Comparison of ENCODE assay signal across 29 cellular contexts in the genomic region with DNA sequence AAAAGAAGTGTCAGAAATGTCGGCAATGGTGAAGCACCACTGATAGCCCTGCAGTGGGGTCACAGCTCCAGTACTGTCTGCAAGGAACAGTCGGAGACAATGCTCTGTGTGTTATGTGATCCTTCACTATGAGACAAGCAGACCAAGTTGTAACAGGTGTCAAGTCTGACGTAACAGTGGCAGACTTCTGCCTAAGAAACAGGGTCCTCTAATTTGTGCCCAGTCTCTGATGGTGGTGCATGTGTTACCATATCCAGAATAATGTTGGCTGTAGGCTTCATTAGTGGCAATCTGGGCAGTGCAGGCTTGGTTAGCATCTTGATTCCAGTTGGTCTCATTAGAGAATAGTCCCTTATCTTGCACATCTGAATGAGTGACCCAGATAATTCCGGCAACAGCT. TPM values are rescaled to one million over a fixed set of nuclear protein-coding genes. Genes with fewer than 3 reads are reported as not detected.
"Had no signal": no experiment of that assay in that cellular context is flagged by ENCODE, and none has a peak within 500 bp of the region (broad histone marks: within the 10 kb centered on the region; RNA-seq: fewer than 3 reads in every experiment).

No MANE protein-coding gene starts in this region.

- H3K4me1 ChIP-seq: breast epithelium, uterus had no signal

- H3K27ac ChIP-seq: breast epithelium, esophagus squamous epithelium, neutrophil, uterus had no signal

- H3K9me3 ChIP-seq: breast epithelium, esophagus squamous epithelium, mucosa of descending colon, neutrophil, uterus had no signal

- H3K36me3 Mint-ChIP-seq: naive B cell had no signal

- H3K9me3 Mint-ChIP-seq: activated CD4-positive, alpha-beta memory T cell treated with anti-CD3 and anti-CD28 coated beads for 36 hours; activated CD4-positive, alpha-beta T cell treated with anti-CD3 and anti-CD28 coated beads, Interleukin-2, amount 10 ng/mL, durations not matched to agents 24 days and 14 days; activated naive CD4-positive, alpha-beta T cell treated with anti-CD3 and anti-CD28 coated beads, Interleukin-2, amount 50 U/mL, for 24 hours; activated naive CD8-positive, alpha-beta T cell treated with anti-CD3 and anti-CD28 coated beads, Interleukin-2, amount 50 U/mL, for 24 hours; activated T-cell treated with anti-CD3 and anti-CD28 coated beads, Interleukin-2, amount 50 U/mL, for 24 hours; central memory CD8-positive, alpha-beta T cell; naive B cell; nephron progenitor cell; stimulated activated memory B cell treated with anti-CD40 and anti-IgM and Interleukin-4, amounts not matched to agents 10 μg/mL and 1 μg/mL and 100 μg/mL, for 72 hours; stimulated activated naive CD8-positive, alpha-beta T cell treated with anti-CD3 and anti-CD28 coated beads, Interleukin-15, amount 100 ng/mL, for 72 hours; type B pancreatic cell had no signal

- H3K36me3 ChIP-seq: breast epithelium, uterus had no signal

- DNase-seq: activated CD4-positive, alpha-beta memory T cell treated with anti-CD3 and anti-CD28 coated beads for 36 hours; activated CD4-positive, alpha-beta T cell treated with anti-CD3 and anti-CD28 coated beads, Interleukin-2, amount 10 ng/mL, durations not matched to agents 24 days and 14 days; activated CD4-positive, CD25-positive, alpha-beta regulatory T cell treated with anti-CD3 and anti-CD28 coated beads, Interleukin-2, amount 50 U/mL, for 72 hours; activated CD8-positive, alpha-beta memory T cell treated with anti-CD3 and anti-CD28 coated beads, Interleukin-2, amount 50 U/mL, for 4 hours; activated naive CD8-positive, alpha-beta T cell treated with anti-CD3 and anti-CD28 coated beads, Interleukin-2, amount 50 U/mL, for 24 hours; activated T-cell treated with anti-CD3 and anti-CD28 coated beads, Interleukin-2, amount 50 U/mL, for 24 hours; amygdala; dermis blood vessel endothelial cell; effector CD4-positive, alpha-beta T cell; esophagus squamous epithelium; foreskin melanocyte; islet precursor cell; left ventricle myocardium superior; mucosa of descending colon; naive B cell; nephron progenitor cell; small intestine; stimulated activated CD4-positive, alpha-beta T cell treated with anti-CD3 and anti-CD28 coated beads, Interleukin-4, amount 100 ng/mL, for 24 hours; stimulated activated naive CD8-positive, alpha-beta T cell treated with anti-CD3 and anti-CD28 coated beads, Interleukin-15, amount 100 ng/mL, for 72 hours; substantia nigra; uterus had no signal

- H3K27ac Mint-ChIP-seq: activated CD4-positive, alpha-beta memory T cell treated with anti-CD3 and anti-CD28 coated beads for 36 hours; activated CD4-positive, alpha-beta T cell treated with anti-CD3 and anti-CD28 coated beads, Interleukin-2, amount 10 ng/mL, durations not matched to agents 24 days and 14 days; activated naive CD4-positive, alpha-beta T cell treated with anti-CD3 and anti-CD28 coated beads, Interleukin-2, amount 50 U/mL, for 24 hours; activated naive CD8-positive, alpha-beta T cell treated with anti-CD3 and anti-CD28 coated beads, Interleukin-2, amount 50 U/mL, for 24 hours; nephron progenitor cell; stimulated activated memory B cell treated with anti-CD40 and anti-IgM and Interleukin-4, amounts not matched to agents 10 μg/mL and 1 μg/mL and 100 μg/mL, for 72 hours; type B pancreatic cell had no signal

- ATAC-seq: activated naive CD8-positive, alpha-beta T cell treated with anti-CD3 and anti-CD28 coated beads, Interleukin-2, amount 50 U/mL, for 24 hours; left ventricle myocardium superior; mucosa of descending colon; sciatic nerve; stimulated activated memory B cell treated with anti-CD40 and anti-IgM and Interleukin-4, amounts not matched to agents 10 μg/mL and 1 μg/mL and 100 μg/mL, for 72 hours; stimulated activated naive CD8-positive, alpha-beta T cell treated with anti-CD3 and anti-CD28 coated beads, Interleukin-15, amount 100 ng/mL, for 72 hours had no signal

- H3K4me3 ChIP-seq: breast epithelium, esophagus squamous epithelium, mucosa of descending colon, uterus had no signal

- H3K4me1 Mint-ChIP-seq: nephron progenitor cell; stimulated activated memory B cell treated with anti-CD40 and anti-IgM and Interleukin-4, amounts not matched to agents 10 μg/mL and 1 μg/mL and 100 μg/mL, for 72 hours had no signal

- H3K4me3 Mint-ChIP-seq: activated CD4-positive, alpha-beta memory T cell treated with anti-CD3 and anti-CD28 coated beads for 36 hours; activated CD4-positive, alpha-beta T cell treated with anti-CD3 and anti-CD28 coated beads, Interleukin-2, amount 10 ng/mL, durations not matched to agents 24 days and 14 days; activated naive CD4-positive, alpha-beta T cell treated with anti-CD3 and anti-CD28 coated beads, Interleukin-2, amount 50 U/mL, for 24 hours; activated naive CD8-positive, alpha-beta T cell treated with anti-CD3 and anti-CD28 coated beads, Interleukin-2, amount 50 U/mL, for 24 hours; activated T-cell treated with anti-CD3 and anti-CD28 coated beads, Interleukin-2, amount 50 U/mL, for 24 hours; central memory CD8-positive, alpha-beta T cell; nephron progenitor cell; stimulated activated memory B cell treated with anti-CD40 and anti-IgM and Interleukin-4, amounts not matched to agents 10 μg/mL and 1 μg/mL and 100 μg/mL, for 72 hours; stimulated activated naive CD8-positive, alpha-beta T cell treated with anti-CD3 and anti-CD28 coated beads, Interleukin-15, amount 100 ng/mL, for 72 hours; type B pancreatic cell had no signal

- H3K27me3 ChIP-seq: breast epithelium, esophagus squamous epithelium, neutrophil, uterus had no signal

RNA-seq across cellular contexts. Expression of a gene that starts 37.6 kb away (rescaled TPM):
- total RNA-seq: lung microvascular endothelial cell had no signal
